Comparison of ENCODE assay signal across 8 cellular contexts in genomic region chr6:109096198-109096597, GRCh38. TPM values are rescaled to one million over a fixed set of nuclear protein-coding genes. Genes with fewer than 3 reads are reported as not detected.
A peak's percentile ranks its signal among the peaks of the same experiment; 100 is the strongest.
DNase-seq lines count a peak whose midpoint lies in the region; ATAC-seq, FAIRE-seq and TF ChIP-seq lines count a peak whose summit lies in the region.

No MANE protein-coding gene starts in this region.

- H3K9me3 Mint-ChIP-seq in activated naive CD4-positive, alpha-beta T cell treated with anti-CD3 and anti-CD28 coated beads for 36 hours, result no peaks in the 10 kb centered on the region
- no peaks in the 10 kb centered on the region for H3K9me3 Mint-ChIP-seq in activated CD8-positive, alpha-beta T cell treated with anti-CD3 and anti-CD28 coated beads for 36 hours

- FAIRE-seq in kidney (lab: Jason Lieb, UNC), result no peak

- TF ChIP-seq POLR2A in transverse colon (IDR thresholded peaks at IDR 0.05), result no peak

- CTCF ChIA-PET in activated naive CD4-positive, alpha-beta T cell treated with anti-CD3 and anti-CD28 coated beads for 36 hours (lab: Charles Lee), result no interaction called here
- CTCF ChIA-PET in activated CD8-positive, alpha-beta T cell treated with anti-CD3 and anti-CD28 coated beads for 36 hours (lab: Charles Lee), result interaction anchor here (1.0 kb wide), 1 partner anchor 92 kb away, joined by 3 read pairs; no protein-coding TSS in a partner anchor

- no peaks in the 10 kb centered on the region for H3K27me3 Mint-ChIP-seq in activated naive CD4-positive, alpha-beta T cell treated with anti-CD3 and anti-CD28 coated beads for 36 hours (ENCODE audit: low read depth)
- H3K27me3 Mint-ChIP-seq in activated CD8-positive, alpha-beta T cell treated with anti-CD3 and anti-CD28 coated beads for 36 hours, result no peaks in the 10 kb centered on the region

- H3K4me3 ChIP-seq in kidney (ENCODE audit: low read length in 2 of 2) (peak overlapping the region; percentile 91 to 94), transverse colon (peak overlapping the region in 3 of 4 donors; percentile 62 to 80 (median 72))

- POLR2A ChIA-PET in activated CD8-positive, alpha-beta T cell treated with anti-CD3 and anti-CD28 coated beads for 36 hours (lab: Charles Lee), result interaction anchor here (0.8 to 1.5 kb wide), 2 partner anchors 45 to 345 kb away, joined by 3 read pairs; no protein-coding TSS in a partner anchor

- no peak overlapping the region for H3K27ac Mint-ChIP-seq in activated naive CD4-positive, alpha-beta T cell treated with anti-CD3 and anti-CD28 coated beads for 36 hours
- peak overlapping the region; percentile 99 for H3K27ac Mint-ChIP-seq in activated CD8-positive, alpha-beta T cell treated with anti-CD3 and anti-CD28 coated beads for 36 hours

- peaks cover 35% of the 10 kb centered on the region for H3K4me1 Mint-ChIP-seq in activated naive CD4-positive, alpha-beta T cell treated with anti-CD3 and anti-CD28 coated beads for 36 hours (ENCODE audit: low read depth)
- peaks cover 35% of the 10 kb centered on the region for H3K4me1 Mint-ChIP-seq in activated CD8-positive, alpha-beta T cell treated with anti-CD3 and anti-CD28 coated beads for 36 hours (ENCODE audit: low read depth)

- WGBS in transverse colon (ENCODE audit: low coverage in 1 of 2), 2 donors, result 31 to 37% methylated on average over 5 to 6 of the region's 6 CpGs

- H3K36me3 Mint-ChIP-seq in activated naive CD4-positive, alpha-beta T cell treated with anti-CD3 and anti-CD28 coated beads for 36 hours (ENCODE audit: low read depth), result peaks cover 8% of the 10 kb centered on the region
- H3K36me3 Mint-ChIP-seq in activated CD8-positive, alpha-beta T cell treated with anti-CD3 and anti-CD28 coated beads for 36 hours (ENCODE audit: low read depth), result peaks cover 10% of the 10 kb centered on the region

- intact Hi-C loops in activated naive CD4-positive, alpha-beta T cell treated with anti-CD3 and anti-CD28 coated beads for 36 hours (cut with micrococcal nuclease), result loop anchor here (5.0 to 10.0 kb wide), 3 partner anchors 461 to 1721 kb away; partner anchors contain the start of genes CDK19 and SNX3
- intact Hi-C loops in activated CD8-positive, alpha-beta T cell treated with anti-CD3 and anti-CD28 coated beads for 36 hours (cut with micrococcal nuclease), result no loop called here
- intact Hi-C loops in kidney (cut with DNase I) (no loop called here), transverse colon (cut with DNase I; ENCODE audit: low total_unique reads) (no loop called here), left colon (cut with DNase I, micrococcal nuclease) (no loop called here)

- H3K4me1 ChIP-seq in kidney (ENCODE audit: control insufficient read depth in 1 of 2, insufficient read depth in 1 of 2, low read depth in 1 of 2, low read length in 2 of 2) (peaks cover 0 to 8% of the 10 kb centered on the region in 2 donors), transverse colon (peaks cover 4 to 49% (median 30%) of the 10 kb centered on the region in 4 donors)

- peak overlapping the region; percentile 84 for H3K4me3 Mint-ChIP-seq in activated naive CD4-positive, alpha-beta T cell treated with anti-CD3 and anti-CD28 coated beads for 36 hours
- peak overlapping the region; percentile 89 for H3K4me3 Mint-ChIP-seq in activated CD8-positive, alpha-beta T cell treated with anti-CD3 and anti-CD28 coated beads for 36 hours

- DNase-seq in activated naive CD4-positive, alpha-beta T cell treated with anti-CD3 and anti-CD28 coated beads for 36 hours, result peak; percentile 10
- no peak for DNase-seq in activated naive CD4-positive, alpha-beta T cell (lab: John Stamatoyannopoulos, UW)
- DNase-seq in activated CD8-positive, alpha-beta T cell treated with anti-CD3 and anti-CD28 coated beads for 36 hours, result peak; percentile 10
- DNase-seq in kidney (no peak), transverse colon (no peak), GM20000 (ENCODE audit: low spot score) (no peak), left colon (no peak)

- TF ChIP-seq CTCF in activated CD8-positive, alpha-beta T cell treated with anti-CD3 and anti-CD28 coated beads for 36 hours (IDR thresholded peaks at IDR 0.05), result no peak
- TF ChIP-seq CTCF in kidney (IDR thresholded peaks at IDR 0.05; ENCODE audit: borderline replicate concordance, extremely low read depth, insufficient read depth) (no peak), transverse colon (IDR thresholded peaks at IDR 0.05) (no peak), GM20000 (IDR thresholded peaks at IDR 0.05; ENCODE audit: extremely low read depth, missing control alignments) (no peak)

- no peak for TF ChIP-seq EP300 in transverse colon (IDR thresholded peaks at IDR 0.05; ENCODE audit: low read depth)

- no peaks in the 10 kb centered on the region for H3K27me3 ChIP-seq in transverse colon

- H3K36me3 ChIP-seq in kidney (ENCODE audit: control insufficient read depth in 1 of 2, insufficient read depth in 2 of 2, low read length in 2 of 2), result no peaks in the 10 kb centered on the region
- H3K36me3 ChIP-seq in transverse colon, result no peaks in the 10 kb centered on the region

- H3K9ac ChIP-seq in kidney (ENCODE audit: low read length in 2 of 2), result peak overlapping the region in 1 of 2 donors; percentile 90

- in situ Hi-C loops in transverse colon (cut with MboI; ENCODE audit: low pct_ligation_motif_present in 1 of 4, low pct_unique_long_range_greater_than_20kb in 1 of 4, low sequenced_read_pairs in 3 of 4), result loop anchor here in 2 of 4 donors (10.0 to 25.0 kb wide), 2 partner anchors 289 to 1134 kb away; partner anchors contain the start of genes CD164 (in 1 of the 2) and SEC63 (in 1 of the 2)

- no peak for ATAC-seq in activated CD8-positive, alpha-beta T cell treated with anti-CD3 and anti-CD28 coated beads for 36 hours
- ATAC-seq in HG03039 (IDR thresholded peaks at IDR 0.05; ENCODE audit: unreplicated experiment) (no peak), left colon (no peak)

- H3K27ac ChIP-seq in kidney (ENCODE audit: low read depth in 2 of 2, low read length in 2 of 2), result no peak overlapping the region
- H3K27ac ChIP-seq in transverse colon, result peak overlapping the region; percentile 95 to 100 (median 99)

- no peaks in the 10 kb centered on the region for H3K9me3 ChIP-seq in kidney (ENCODE audit: control insufficient read depth in 1 of 2, low read length in 2 of 2)
- no peaks in the 10 kb centered on the region for H3K9me3 ChIP-seq in transverse colon

RNA-seq across cellular contexts. Expression of gene CEP57L1, which starts 0.9 kb away (rescaled TPM):
- 10 to 100 TPM; 33.3 to 33.5 TPM for total RNA-seq in activated naive CD4-positive, alpha-beta T cell treated with anti-CD3 and anti-CD28 coated beads for 36 hours
- total RNA-seq in activated CD8-positive, alpha-beta T cell treated with anti-CD3 and anti-CD28 coated beads for 36 hours, result 10 to 100 TPM; 25.0 to 25.8 TPM
- total RNA-seq in kidney (10.6 TPM), transverse colon (10 to 100 TPM in 2 of 4 donors, 1 to 10 TPM in 2; 1.9 to 29.5 (median 9.5) TPM), left colon (10 to 100 TPM in 1 of 2 donors, 1 to 10 TPM in 1; 7.7 to 11.2 TPM)
- 6.3 TPM for polyA plus RNA-seq in kidney (ENCODE audit: insufficient read depth, low read depth, low replicate concordance)

RNA-seq across cellular contexts. Expression of gene SESN1, which starts 1.6 kb away (rescaled TPM):
- total RNA-seq in activated naive CD4-positive, alpha-beta T cell treated with anti-CD3 and anti-CD28 coated beads for 36 hours, result 10 to 100 TPM; 34.0 to 35.0 TPM
- total RNA-seq in activated CD8-positive, alpha-beta T cell treated with anti-CD3 and anti-CD28 coated beads for 36 hours, result 10 to 100 TPM; 22.1 to 23.3 TPM
- total RNA-seq in kidney, result 26.0 TPM
- polyA plus RNA-seq in kidney (ENCODE audit: insufficient read depth, low read depth, low replicate concordance), result 14.8 TPM
- 10 to 100 TPM; 43.1 to 73.4 (median 48.7) TPM for total RNA-seq in transverse colon
- total RNA-seq in left colon, result 10 to 100 TPM; 20.4 to 27.5 TPM

Comparison
In these comparisons a context has a peak if more than half of its experiments do, and no peak if none do; other contexts are left out.
1. DNase-seq: peak in activated naive CD4-positive, alpha-beta T cell treated with anti-CD3 and anti-CD28 coated beads for 36 hours (single experiment) and activated CD8-positive, alpha-beta T cell treated with anti-CD3 and anti-CD28 coated beads for 36 hours (single experiment); none in activated naive CD4-positive, alpha-beta T cell (0 of 4), kidney (single experiment), transverse colon (single experiment), GM20000 (single experiment) and left colon (0 of 2).
2. H3K27ac ChIP-seq: peak in transverse colon (4 of 4); none in kidney (0 of 2).